Comparison of ENCODE assay signal across 18 cellular contexts in genomic region chr9:135418161-135418560, GRCh38.
"Had no signal": no experiment of that assay in that cellular context is flagged by ENCODE, and none has a peak within 500 bp of the region (broad histone marks: within the 10 kb centered on the region; RNA-seq: fewer than 3 reads in every experiment).

No MANE protein-coding gene starts in this region.

- DNase-seq: colonic mucosa; hypothalamus; kidney; natural killer cell; occipital lobe; pancreas; stimulated activated CD4-positive, alpha-beta T cell treated with anti-CD3 and anti-CD28 coated beads, Interleukin-12 subunit alpha, Interleukin-12 subunit beta, amount 100 ng/mL, for 4 hours; stimulated activated CD4-positive, alpha-beta T cell treated with anti-CD3 and anti-CD28 coated beads, Interleukin-1b, Interleukin-23, amount 100 ng/mL, for 48 hours; stimulated activated CD4-positive, alpha-beta T cell treated with anti-CD3 and anti-CD28 coated beads, Interleukin-4, amount 100 ng/mL, for 1 hour; stimulated activated CD8-positive, alpha-beta memory T cell treated with anti-CD3 and anti-CD28 coated beads, Interleukin-4, amount 100 ng/mL, for 48 hours; stimulated activated naive CD4-positive, alpha-beta T cell; stimulated activated naive CD8-positive, alpha-beta T cell treated with anti-CD3 and anti-CD28 coated beads, Interleukin-15, amount 100 ng/mL, for 72 hours; transverse colon had no signal

- H3K27ac ChIP-seq: colonic mucosa, pancreas, suprapubic skin, transverse colon had no signal

- H3K9me3 ChIP-seq: colonic mucosa, pancreas, suprapubic skin, transverse colon had no signal

- H3K4me3 ChIP-seq: colonic mucosa, lung, pancreas, smooth muscle cell, suprapubic skin, transverse colon had no signal

- H3K27me3 ChIP-seq: colonic mucosa, pancreas had no signal

- H3K36me3 ChIP-seq: colonic mucosa, pancreas, suprapubic skin, transverse colon had no signal

- ATAC-seq: left lobe of liver; natural killer cell; pancreas; sciatic nerve; stimulated activated naive CD8-positive, alpha-beta T cell treated with anti-CD3 and anti-CD28 coated beads, Interleukin-15, amount 100 ng/mL, for 72 hours had no signal

- H3K4me1 ChIP-seq: colonic mucosa, pancreas, suprapubic skin, transverse colon had no signal
